In the genomic region with DNA sequence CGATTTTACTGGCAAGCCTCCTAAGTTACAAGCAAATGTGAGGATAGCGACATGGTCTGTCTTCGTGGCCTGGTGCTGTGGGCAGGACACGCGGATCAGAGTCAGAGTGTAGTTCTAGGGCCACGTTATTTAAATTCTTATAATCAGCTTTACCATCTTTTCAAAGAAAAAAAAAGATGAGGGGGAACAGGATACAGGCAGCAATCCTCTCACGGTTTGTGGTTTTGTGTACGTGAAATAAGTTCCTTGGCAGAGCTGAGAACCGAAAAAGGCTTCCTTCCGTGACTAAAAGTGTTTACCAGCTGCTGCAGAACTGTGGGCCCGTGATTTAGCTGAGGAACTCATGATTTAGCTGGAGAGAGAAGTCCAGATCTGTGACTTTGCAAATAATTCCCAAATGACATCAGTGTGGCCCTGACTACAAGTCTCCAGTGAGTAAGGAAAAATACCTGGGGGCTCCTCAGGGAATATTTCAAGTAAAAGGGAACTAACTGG, we compare ENCODE assay signal across 8 cellular contexts. TPM values are rescaled to one million over a fixed set of nuclear protein-coding genes. Genes with fewer than 3 reads are reported as not detected.
DNase-seq lines count a peak whose midpoint lies in the region; ATAC-seq and TF ChIP-seq lines count a peak whose summit lies in the region.

No MANE protein-coding gene starts in this region.

- POLR2A ChIA-PET in activated CD4-positive, alpha-beta T cell treated with anti-CD3 and anti-CD28 coated beads, Interleukin-2, amount 10 ng/mL, durations not matched to agents 7 days and 5 days (lab: Charles Lee) = interaction anchor here (0.7 to 1.6 kb wide), 2 partner anchors 13 to 27 kb away, joined by 8 to 13 read pairs; a partner anchor contains a TSS

- peak overlapping the region; percentile 45 for H3K9ac ChIP-seq in DND-41 (ENCODE audit: low read depth, low read length)

- H3K36me3 Mint-ChIP-seq in activated CD4-positive, alpha-beta T cell treated with anti-CD3 and anti-CD28 coated beads, Interleukin-2, amount 10 ng/mL, durations not matched to agents 7 days and 5 days (ENCODE audit: low read depth) = peaks cover 87% of the 10 kb centered on the region

- no peaks in the 10 kb centered on the region for H3K9me3 ChIP-seq in DND-41 (ENCODE audit: insufficient read depth, low read length, severe bottlenecking)

- DNase-seq in DND-41 (peak; percentile 81), GM20000 (ENCODE audit: low spot score) (peak; percentile 49), germinal center (ENCODE audit: low spot score) (peak; percentile 45), D341Med (ENCODE audit: low spot score) (no peak), H7 (no peak)
- peak; percentile 82 for DNase-seq in activated CD4-positive, alpha-beta T cell treated with anti-CD3 and anti-CD28 coated beads, Interleukin-2, amount 10 ng/mL, durations not matched to agents 7 days and 5 days
- DNase-seq in stimulated activated CD8-positive, alpha-beta memory T cell treated with anti-CD3 and anti-CD28 coated beads, Interleukin-4, amount 100 ng/mL, for 48 hours = peak; percentile 51

- no peaks in the 10 kb centered on the region for H3K79me2 ChIP-seq in DND-41 (ENCODE audit: insufficient read depth, low read length)

- no peaks in the 10 kb centered on the region for H3K27me3 Mint-ChIP-seq in activated CD4-positive, alpha-beta T cell treated with anti-CD3 and anti-CD28 coated beads, Interleukin-2, amount 10 ng/mL, durations not matched to agents 7 days and 5 days

- peaks cover 89% of the 10 kb centered on the region for H3K4me1 Mint-ChIP-seq in activated CD4-positive, alpha-beta T cell treated with anti-CD3 and anti-CD28 coated beads, Interleukin-2, amount 10 ng/mL, durations not matched to agents 7 days and 5 days

- peak overlapping the region; percentile 61 for H3K4me2 ChIP-seq in DND-41 (ENCODE audit: insufficient read depth, low read length)

- peaks cover 4% of the 10 kb centered on the region for H3K36me3 ChIP-seq in DND-41 (ENCODE audit: insufficient read depth, low read length)
- no peaks in the 10 kb centered on the region for H3K36me3 ChIP-seq in H7 (replicated peaks; ENCODE audit: control insufficient read depth, insufficient read depth, low read length)

- H3K27me3 ChIP-seq in DND-41 (ENCODE audit: insufficient read depth, low read length, poor library complexity) (no peaks in the 10 kb centered on the region), H7 (ENCODE audit: control insufficient read depth, insufficient read depth, low read length) (no peaks in the 10 kb centered on the region; the same call in 1 of the 2 replicates)

- H3K27ac Mint-ChIP-seq in activated CD4-positive, alpha-beta T cell treated with anti-CD3 and anti-CD28 coated beads, Interleukin-2, amount 10 ng/mL, durations not matched to agents 7 days and 5 days = peak overlapping the region; percentile 98

- no peak for TF ChIP-seq CTCF in DND-41 (IDR thresholded peaks at IDR 0.05; ENCODE audit: borderline replicate concordance, extremely low read depth, low read length, poor library complexity, severe bottlenecking)
- no peak for TF ChIP-seq CTCF in GM20000 (IDR thresholded peaks at IDR 0.05; ENCODE audit: extremely low read depth, missing control alignments)

- CTCF ChIA-PET in activated CD4-positive, alpha-beta T cell treated with anti-CD3 and anti-CD28 coated beads, Interleukin-2, amount 10 ng/mL, durations not matched to agents 7 days and 5 days (lab: Charles Lee) = interaction anchor here (0.9 to 1.7 kb wide), 4 partner anchors 8 to 468 kb away, joined by 3 to 5 read pairs (median 4); no protein-coding TSS in a partner anchor

- H3K27ac ChIP-seq in DND-41 (ENCODE audit: low read length) = peak overlapping the region; percentile 97

- ATAC-seq in DND-41 (ENCODE audit: insufficient read depth, low read depth) (peak; percentile 90), HG03521 (IDR thresholded peaks at IDR 0.05; ENCODE audit: unreplicated experiment) (peak; percentile 67)

- H3K4me3 Mint-ChIP-seq in activated CD4-positive, alpha-beta T cell treated with anti-CD3 and anti-CD28 coated beads, Interleukin-2, amount 10 ng/mL, durations not matched to agents 7 days and 5 days = peak overlapping the region; percentile 63

- peak overlapping the region in 1 of 2 experiments; percentile 40; a peak in 2 of 4 replicates for H3K4me3 ChIP-seq in DND-41 (ENCODE audit: low read depth in 1 of 2, low read length in 2 of 2)
- no peak overlapping the region for H3K4me3 ChIP-seq in H7 (ENCODE audit: insufficient read depth, low read depth, low read length)

- H4K20me1 ChIP-seq in DND-41 (ENCODE audit: insufficient read depth, low read length) = no peaks in the 10 kb centered on the region

- peaks cover 28% of the 10 kb centered on the region for H3K9me3 Mint-ChIP-seq in activated CD4-positive, alpha-beta T cell treated with anti-CD3 and anti-CD28 coated beads, Interleukin-2, amount 10 ng/mL, durations not matched to agents 7 days and 5 days

- peak overlapping the region; percentile 23; the same call in 1 of the 2 replicates for H2AFZ ChIP-seq in DND-41 (ENCODE audit: low read depth, low read length)

- peaks cover 71% of the 10 kb centered on the region for H3K4me1 ChIP-seq in DND-41 (ENCODE audit: insufficient read depth, low read length)

RNA-seq across cellular contexts. Expression of a gene that starts 27.2 kb away (rescaled TPM):
- total RNA-seq in activated CD4-positive, alpha-beta T cell treated with anti-CD3 and anti-CD28 coated beads, Interleukin-2, amount 10 ng/mL, durations not matched to agents 7 days and 5 days = 10 to 100 TPM; 22.5 to 24.5 TPM
- total RNA-seq in H7 (2014; rRNA removed; shearing (Covaris generic)) = 7.9 and 13.1 TPM in 2 replicates

Comparison
In these comparisons a context has a peak if more than half of its experiments do, and no peak if none do; other contexts are left out.
1. DNase-seq: peak in DND-41 (single experiment), GM20000 (single experiment), activated CD4-positive, alpha-beta T cell treated with anti-CD3 and anti-CD28 coated beads, Interleukin-2, amount 10 ng/mL, durations not matched to agents 7 days and 5 days (single experiment), germinal center (single experiment) and stimulated activated CD8-positive, alpha-beta memory T cell treated with anti-CD3 and anti-CD28 coated beads, Interleukin-4, amount 100 ng/mL, for 48 hours (single experiment); none in D341Med (single experiment) and H7 (single experiment).